ENCODE assay signal across 26 cellular contexts in genomic region chr2:173830169-173830568, GRCh38.
DNase-seq lines count a peak whose midpoint lies in the region; ATAC-seq and TF ChIP-seq lines count a peak whose summit lies in the region.
"Had no signal": no experiment of that assay in that cellular context is flagged by ENCODE, and none has a peak within 500 bp of the region (broad histone marks: within the 10 kb centered on the region; RNA-seq: fewer than 3 reads in every experiment).

No MANE protein-coding gene starts in this region.

- H3K4me3 ChIP-seq in adipocyte (ENCODE audit: low read length) = no peak overlapping the region
- no peak overlapping the region for H3K4me3 ChIP-seq in gastroesophageal sphincter
- no peak overlapping the region for H3K4me3 ChIP-seq in osteoblast (ENCODE audit: insufficient read depth, low read length)
- H3K4me3 ChIP-seq: BLaER1 treated with 17β-estradiol and CSF1 and Interleukin-3, amounts not matched to agents 10 nM and 100 nM; dorsolateral prefrontal cortex; Peyer's patch; spleen; transverse colon had no signal

- no peak overlapping the region for H2AFZ ChIP-seq in osteoblast (ENCODE audit: low read length)

- no peak for TF ChIP-seq EP300 in gastroesophageal sphincter (IDR thresholded peaks at IDR 0.05)

- ATAC-seq in gastroesophageal sphincter = peak; percentile 74
- ATAC-seq in activated T-helper 17 cell treated with anti-CD3 and anti-CD28 coated beads, Interleukin-2, amount 50 U/mL, for 72 hours (replicated peaks) = no peak
- ATAC-seq: foreskin keratinocyte; naive thymus-derived CD4-positive, alpha-beta T cell had no signal

- H3K79me2 ChIP-seq in osteoblast (ENCODE audit: insufficient read depth, low read length) = no peaks in the 10 kb centered on the region

- TF ChIP-seq CTCF in gastroesophageal sphincter (IDR thresholded peaks at IDR 0.05) = no peak
- TF ChIP-seq CTCF in osteoblast (IDR thresholded peaks at IDR 0.05; ENCODE audit: extremely low read depth, low read depth, low read length) = no peak

- H3K36me3 ChIP-seq in adipocyte (ENCODE audit: control insufficient read depth, insufficient read depth, low read length, severe bottlenecking) (no peaks in the 10 kb centered on the region), gastroesophageal sphincter (no peaks in the 10 kb centered on the region), osteoblast (ENCODE audit: insufficient read depth, low read length) (no peaks in the 10 kb centered on the region)
- H3K36me3 ChIP-seq: BLaER1 treated with 17β-estradiol and CSF1 and Interleukin-3, amounts not matched to agents 10 nM and 100 nM; Peyer's patch; spleen; transverse colon; WERI-Rb-1 had no signal

- no peak overlapping the region for H3K27ac ChIP-seq in gastroesophageal sphincter
- no peak overlapping the region for H3K27ac ChIP-seq in osteoblast (ENCODE audit: low read depth, low read length)
- H3K27ac ChIP-seq: BLaER1 treated with 17β-estradiol and CSF1 and Interleukin-3, amounts not matched to agents 10 nM and 100 nM; dorsolateral prefrontal cortex; foreskin keratinocyte; Peyer's patch; WERI-Rb-1 had no signal

- H3K27me3 Mint-ChIP-seq in activated T-helper 17 cell treated with anti-CD3 and anti-CD28 coated beads, Interleukin-2, amount 50 U/mL, for 72 hours = peaks cover 22% of the 10 kb centered on the region

- H3K4me1 Mint-ChIP-seq in activated T-helper 17 cell treated with anti-CD3 and anti-CD28 coated beads, Interleukin-2, amount 50 U/mL, for 72 hours = no peaks in the 10 kb centered on the region
- H3K4me1 Mint-ChIP-seq: activated CD4-positive, alpha-beta T cell treated with anti-CD3 and anti-CD28 coated beads, Interleukin-2, amount 10 ng/mL, durations not matched to agents 24 days and 14 days; naive thymus-derived CD4-positive, alpha-beta T cell had no signal

- no peak overlapping the region for H3K4me2 ChIP-seq in osteoblast (ENCODE audit: insufficient read depth, low read length)

- H4K20me1 ChIP-seq in osteoblast (ENCODE audit: insufficient read depth, low read length) = no peaks in the 10 kb centered on the region
- H4K20me1 ChIP-seq: BLaER1 treated with 17β-estradiol and CSF1 and Interleukin-3, amounts not matched to agents 10 nM and 100 nM had no signal

- H3K4me3 Mint-ChIP-seq in activated T-helper 17 cell treated with anti-CD3 and anti-CD28 coated beads, Interleukin-2, amount 50 U/mL, for 72 hours = no peak overlapping the region
- H3K4me3 Mint-ChIP-seq: activated CD4-positive, alpha-beta T cell treated with anti-CD3 and anti-CD28 coated beads, Interleukin-2, amount 10 ng/mL, durations not matched to agents 24 days and 14 days; activated T-cell treated with anti-CD3 and anti-CD28 coated beads, Interleukin-2, amount 50 U/mL, for 24 hours; naive thymus-derived CD4-positive, alpha-beta T cell had no signal

- H3K36me3 Mint-ChIP-seq in activated T-helper 17 cell treated with anti-CD3 and anti-CD28 coated beads, Interleukin-2, amount 50 U/mL, for 72 hours (ENCODE audit: low read depth) = no peaks in the 10 kb centered on the region
- H3K36me3 Mint-ChIP-seq: naive thymus-derived CD4-positive, alpha-beta T cell had no signal

- WGBS in gastroesophageal sphincter (ENCODE audit: low coverage in 1 of 2), 2 donors = 60 to 72% methylated on average over 2 to 4 of the region's 4 CpGs

- TF ChIP-seq POLR2A in gastroesophageal sphincter (IDR thresholded peaks at IDR 0.05) = no peak

- H3K27ac Mint-ChIP-seq in activated T-helper 17 cell treated with anti-CD3 and anti-CD28 coated beads, Interleukin-2, amount 50 U/mL, for 72 hours = no peak overlapping the region
- H3K27ac Mint-ChIP-seq: activated CD4-positive, alpha-beta T cell treated with anti-CD3 and anti-CD28 coated beads, Interleukin-2, amount 10 ng/mL, durations not matched to agents 24 days and 14 days; activated T-cell treated with anti-CD3 and anti-CD28 coated beads, Interleukin-2, amount 50 U/mL, for 24 hours; naive thymus-derived CD4-positive, alpha-beta T cell had no signal

- DNase-seq in AG20443 (ENCODE audit: low spot score) (peak; percentile 15), adipocyte (ENCODE audit: low read depth) (peak; percentile 59), osteoblast (ENCODE audit: insufficient read length, low spot score, missing footprints) (peak; percentile 29), AML-193 (lab: John Stamatoyannopoulos, UW) (no peak), retina (no peak)
- DNase-seq in activated CD4-positive, alpha-beta T cell treated with anti-CD3 and anti-CD28 coated beads, Interleukin-2, amount 50 U/mL, for 1 hour = no peak
- DNase-seq: activated CD4-positive, alpha-beta T cell treated with anti-CD3 and anti-CD28 coated beads, Interleukin-2, amount 10 ng/mL, durations not matched to agents 24 days and 14 days; activated gamma-delta T cell treated with Interleukin-2 at 50 U/mL for 16 hours; activated T-cell treated with anti-CD3 and anti-CD28 coated beads, Interleukin-2, amount 50 U/mL, for 24 hours; Caco-2; DMS79 treated with DMSO at 0.1 percent for 48 hours; dorsolateral prefrontal cortex; foreskin keratinocyte; naive thymus-derived CD4-positive, alpha-beta T cell; NCI-H1417; NCI-H2081; NCI-H345; Peyer's patch; spleen; SW 1271; T-helper 9 cell; WERI-Rb-1 had no signal

- H3K9me3 Mint-ChIP-seq in activated T-helper 17 cell treated with anti-CD3 and anti-CD28 coated beads, Interleukin-2, amount 50 U/mL, for 72 hours = no peaks in the 10 kb centered on the region
- H3K9me3 Mint-ChIP-seq: activated CD4-positive, alpha-beta T cell treated with anti-CD3 and anti-CD28 coated beads, Interleukin-2, amount 10 ng/mL, durations not matched to agents 24 days and 14 days; activated T-cell treated with anti-CD3 and anti-CD28 coated beads, Interleukin-2, amount 50 U/mL, for 24 hours; naive thymus-derived CD4-positive, alpha-beta T cell had no signal

- H3K27me3 ChIP-seq in adipocyte (replicated peaks; ENCODE audit: control insufficient read depth, insufficient read depth, low read length) (no peaks in the 10 kb centered on the region), gastroesophageal sphincter (peaks cover 14% of the 10 kb centered on the region), osteoblast (ENCODE audit: insufficient read depth, low read length) (peaks cover 10% of the 10 kb centered on the region)
- H3K27me3 ChIP-seq: BLaER1 treated with 17β-estradiol and CSF1 and Interleukin-3, amounts not matched to agents 10 nM and 100 nM; Peyer's patch; transverse colon had no signal

- H3K9ac ChIP-seq in adipocyte (ENCODE audit: low read length) = no peak overlapping the region
- H3K9ac ChIP-seq: BLaER1 treated with 17β-estradiol and CSF1 and Interleukin-3, amounts not matched to agents 10 nM and 100 nM had no signal

- no peaks in the 10 kb centered on the region for H3K9me3 ChIP-seq in adipocyte (ENCODE audit: control insufficient read depth, low read length)
- H3K9me3 ChIP-seq in gastroesophageal sphincter = no peaks in the 10 kb centered on the region
- H3K9me3 ChIP-seq in osteoblast (ENCODE audit: low read depth, low read length) = no peaks in the 10 kb centered on the region
- H3K9me3 ChIP-seq: BLaER1 treated with 17β-estradiol and CSF1 and Interleukin-3, amounts not matched to agents 10 nM and 100 nM; Caco-2; Peyer's patch; spleen; transverse colon had no signal

- peaks cover 44% of the 10 kb centered on the region for H3K4me1 ChIP-seq in adipocyte (ENCODE audit: control insufficient read depth, insufficient read depth, low read length)
- peaks cover 0 to 13% (median 3%) of the 10 kb centered on the region in 3 donors for H3K4me1 ChIP-seq in gastroesophageal sphincter
- H3K4me1 ChIP-seq in osteoblast (ENCODE audit: insufficient read depth, low read length) = peaks cover 26% of the 10 kb centered on the region
- H3K4me1 ChIP-seq: Caco-2, Peyer's patch had no signal

Comparison
In these comparisons a context has a peak if more than half of its experiments do, and no peak if none do; other contexts are left out.
1. DNase-seq: peak in AG20443 (single experiment), adipocyte (single experiment) and osteoblast (single experiment); none in activated CD4-positive, alpha-beta T cell treated with anti-CD3 and anti-CD28 coated beads, Interleukin-2, amount 50 U/mL, for 1 hour (single experiment), AML-193 (0 of 2) and retina (single experiment).